2 cellular contexts compared by ENCODE assay signal in the genomic region with DNA sequence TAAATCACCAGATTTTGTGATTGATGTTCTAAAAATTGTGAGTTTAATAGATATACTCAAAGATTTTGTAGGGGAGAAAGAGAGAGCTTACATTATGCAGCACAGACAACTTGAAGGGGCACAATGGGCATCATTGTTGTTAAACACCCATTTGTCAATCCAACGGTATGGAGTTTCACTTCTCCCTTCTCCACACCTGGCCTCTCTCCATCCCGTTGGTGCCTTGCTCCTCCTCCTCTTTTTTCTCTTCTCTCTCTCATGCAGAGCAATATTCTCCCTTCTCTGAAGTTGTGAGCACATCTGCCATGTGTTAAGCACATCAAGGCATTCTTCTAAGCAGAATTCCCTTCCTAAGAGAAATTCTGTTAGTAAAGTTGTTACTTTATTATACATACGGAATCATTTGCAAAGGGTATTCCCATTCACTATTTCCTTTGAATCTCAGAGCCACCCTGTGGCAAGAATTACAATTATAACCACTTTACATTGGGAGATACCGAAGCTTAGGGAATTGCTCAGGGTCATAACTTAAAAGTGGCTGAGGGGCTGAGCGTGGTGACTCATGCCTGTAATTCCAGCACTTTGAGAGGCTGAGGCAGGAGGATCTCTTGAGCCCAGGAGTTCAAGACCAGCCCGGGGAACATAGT.
TF ChIP-seq lines count a peak whose summit lies in the region.

No MANE protein-coding gene starts in this region.

TF ChIP-seq in A549, 52 proteins besides CTCF, POLR2A, EP300 and RAD21:
- TF ChIP-seq, protein P1, sequence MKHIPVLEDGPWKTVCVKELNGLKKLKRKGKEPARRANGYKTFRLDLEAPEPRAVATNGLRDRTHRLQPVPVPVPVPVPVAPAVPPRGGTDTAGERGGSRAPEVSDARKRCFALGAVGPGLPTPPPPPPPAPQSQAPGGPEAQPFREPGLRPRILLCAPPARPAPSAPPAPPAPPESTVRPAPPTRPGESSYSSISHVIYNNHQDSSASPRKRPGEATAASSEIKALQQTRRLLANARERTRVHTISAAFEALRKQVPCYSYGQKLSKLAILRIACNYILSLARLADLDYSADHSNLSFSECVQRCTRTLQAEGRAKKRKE (CRISPR knock-in tag; IDR thresholded peaks at IDR 0.05; ENCODE audit: low read depth) = no peak
- TF ChIP-seq SMC3 (IDR thresholded peaks at IDR 0.05) = 0 out of 3 replicates have a peak, but pooled peaks have one; percentile 7
- TF ChIP-seq FOSL2 (IDR thresholded peaks at IDR 0.05) = no peak
- peak; percentile 48 for TF ChIP-seq FOSL2 (CRISPR knock-in tag; IDR thresholded peaks at IDR 0.05)

TF ChIP-seq in GM23338, 12 proteins besides CTCF, POLR2A, EP300 and RAD21:
- TF ChIP-seq EZH2 (IDR thresholded peaks at IDR 0.05; ENCODE audit: low read depth, unreplicated experiment) (no peak), ZNF114 (CRISPR knock-in tag; IDR thresholded peaks at IDR 0.05) (no peak), POLR2AphosphoS5 (IDR thresholded peaks at IDR 0.05; ENCODE audit: low read depth) (no peak)
TF ChIP-seq in GM23338: peak in this region for 0.
